11 cellular contexts compared by ENCODE assay signal in the genomic region with DNA sequence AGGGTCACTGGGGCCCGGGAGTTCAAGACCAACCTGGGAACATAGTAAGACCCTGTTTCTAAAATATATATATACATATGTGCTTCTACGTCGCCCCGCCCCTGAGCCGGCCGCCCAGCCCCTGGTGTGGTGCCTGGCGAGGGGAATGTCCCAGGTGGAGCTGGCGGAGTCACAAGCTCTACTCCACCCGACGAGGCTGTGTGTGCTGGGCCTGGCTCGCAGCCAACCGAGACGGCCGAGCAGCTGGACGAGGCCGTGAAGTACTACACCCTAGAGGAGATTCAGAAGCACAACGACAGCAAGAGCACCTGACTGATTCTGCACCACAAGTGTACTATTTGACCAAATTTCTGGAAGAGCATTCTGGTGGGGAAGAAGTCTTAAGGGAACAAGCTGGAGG. TPM values are rescaled to one million over a fixed set of nuclear protein-coding genes. Genes with fewer than 3 reads are reported as not detected.
DNase-seq lines count a peak whose midpoint lies in the region; TF ChIP-seq lines count a peak whose summit lies in the region.
"Had no signal": no experiment of that assay in that cellular context is flagged by ENCODE, and none has a peak within 500 bp of the region (broad histone marks: within the 10 kb centered on the region; RNA-seq: fewer than 3 reads in every experiment).

No MANE protein-coding gene starts in this region.

- no peak overlapping the region for H3K27ac ChIP-seq in tibial nerve

- H3K4me1 ChIP-seq in tibial nerve = peaks cover 0 to 3% (median 0%) of the 10 kb centered on the region in 4 donors

- WGBS in tibial nerve, 2 donors = 43 to 58% methylated on average over 13 to 17 of the region's 17 CpGs

- no peaks in the 10 kb centered on the region for H3K27me3 ChIP-seq in tibial nerve

- H3K4me3 ChIP-seq in WI38 (ENCODE audit: low read depth, low read length) = no peak overlapping the region
- no peak overlapping the region for H3K4me3 ChIP-seq in tibial nerve

- peaks cover 17% of the 10 kb centered on the region for H3K4me1 Mint-ChIP-seq in Calu3 (ENCODE audit: low read depth, unreplicated experiment)

- no peak for TF ChIP-seq EP300 in tibial nerve (IDR thresholded peaks at IDR 0.05)

- H3K9me3 ChIP-seq in tibial nerve = no peaks in the 10 kb centered on the region

- H3K9me3 Mint-ChIP-seq in Calu3 (ENCODE audit: low read depth, unreplicated experiment) = no peaks in the 10 kb centered on the region
- H3K9me3 Mint-ChIP-seq: mesothelial cell of epicardium had no signal

- no peak overlapping the region for H3K27ac Mint-ChIP-seq in Calu3 (ENCODE audit: unreplicated experiment)
- H3K27ac Mint-ChIP-seq: B cell, mesothelial cell of epicardium had no signal

- intact Hi-C loops in Calu3 (cut with micrococcal nuclease; ENCODE audit: unreplicated experiment) = loop anchor here (2.0 to 5.0 kb wide), 2 partner anchors 25 to 171 kb away; no protein-coding TSS in a partner anchor

- no peak for TF ChIP-seq POLR2A in tibial nerve (IDR thresholded peaks at IDR 0.05)

- no peak for TF ChIP-seq CTCF in Calu3 (IDR thresholded peaks at IDR 0.05; ENCODE audit: unreplicated experiment)
- 0 out of 2 replicates have a peak, but pooled peaks have one; percentile 3 for TF ChIP-seq CTCF in WI38 (IDR thresholded peaks at IDR 0.05; ENCODE audit: low read depth, low read length)
- TF ChIP-seq CTCF in tibial nerve (IDR thresholded peaks at IDR 0.05) = no peak

- peak; percentile 71 for DNase-seq in Calu3
- peak; percentile 21 for DNase-seq in NCI-H2029 treated with DMSO at 0.1 percent for 48 hours (lab: John Stamatoyannopoulos, UW)
- peak; percentile 63 for DNase-seq in left kidney (ENCODE audit: low read depth, low spot score)
- no peak for DNase-seq in activated CD4-positive, CD25-positive, alpha-beta regulatory T cell treated with anti-CD3 and anti-CD28 coated beads, Interleukin-2, amount 50 U/mL, for 72 hours
- no peak for DNase-seq in activated CD4-positive, alpha-beta T cell treated with anti-CD3 and anti-CD28 coated beads for 1 hour
- no peak for DNase-seq in tibial nerve (ENCODE audit: low spot score in 2 of 2)
- no peak for DNase-seq in C1 segment of cervical spinal cord (lab: John Stamatoyannopoulos, UW)
- DNase-seq: stimulated activated CD4-positive, alpha-beta T cell treated with anti-CD3 and anti-CD28 coated beads, Interleukin-2, amount 100 ng/mL, for 24 hours had no signal

- no peaks in the 10 kb centered on the region for H3K27me3 Mint-ChIP-seq in Calu3 (ENCODE audit: unreplicated experiment)
- H3K27me3 Mint-ChIP-seq: B cell had no signal

- H3K4me3 Mint-ChIP-seq in Calu3 (ENCODE audit: low read depth, unreplicated experiment) = no peak overlapping the region
- H3K4me3 Mint-ChIP-seq: B cell, mesothelial cell of epicardium had no signal

- no TSS peak for BruUV-seq in Calu3 (replicated peaks; lab: Mats Ljungman, UMichigan)

- H3K36me3 ChIP-seq in tibial nerve = no peaks in the 10 kb centered on the region

- CTCF ChIA-PET in Calu3 (lab: Charles Lee) = interaction anchor here (0.6 to 1.5 kb wide), 6 partner anchors 23 to 257 kb away, joined by 3 to 12 read pairs (median 4); no protein-coding TSS in a partner anchor

- H3K36me3 Mint-ChIP-seq in Calu3 (ENCODE audit: insufficient read depth, unreplicated experiment) = no peaks in the 10 kb centered on the region
- H3K36me3 Mint-ChIP-seq: mesothelial cell of epicardium had no signal

RNA-seq across cellular contexts. Expression of gene ITPK1, which starts 22.1 kb away (rescaled TPM):
- total RNA-seq in Calu3 (2022) (94.3 and 109 TPM in 2 replicates), tibial nerve (100 to 1,000 TPM in 1 of 4 donors, 10 to 100 TPM in 3; 67.4 to 121 (median 92.5) TPM)

RNA-seq across cellular contexts. Expression of gene MOAP1, which starts 46.8 kb away (rescaled TPM):
- total RNA-seq in Calu3 (2022) = 20.0 and 23.4 TPM in 2 replicates
- 10 to 100 TPM; 21.8 to 29.3 (median 23.4) TPM for total RNA-seq in tibial nerve

RNA-seq across cellular contexts. Expression of gene LYSET, which starts 47.3 kb away (rescaled TPM):
- total RNA-seq in Calu3 (2022) (21.3 and 22.7 TPM in 2 replicates), tibial nerve (10 to 100 TPM in 2 of 4 donors, 1 to 10 TPM in 2; 6.5 to 11.7 (median 9.3) TPM)

Comparison
In these comparisons a context has a peak if more than half of its experiments do, and no peak if none do; other contexts are left out.
1. DNase-seq: peak in Calu3 (single experiment), NCI-H2029 treated with DMSO at 0.1 percent for 48 hours (single experiment) and left kidney (single experiment); none in activated CD4-positive, CD25-positive, alpha-beta regulatory T cell treated with anti-CD3 and anti-CD28 coated beads, Interleukin-2, amount 50 U/mL, for 72 hours (single experiment), activated CD4-positive, alpha-beta T cell treated with anti-CD3 and anti-CD28 coated beads for 1 hour (single experiment), tibial nerve (0 of 2) and C1 segment of cervical spinal cord (0 of 14).